In the genomic region with DNA sequence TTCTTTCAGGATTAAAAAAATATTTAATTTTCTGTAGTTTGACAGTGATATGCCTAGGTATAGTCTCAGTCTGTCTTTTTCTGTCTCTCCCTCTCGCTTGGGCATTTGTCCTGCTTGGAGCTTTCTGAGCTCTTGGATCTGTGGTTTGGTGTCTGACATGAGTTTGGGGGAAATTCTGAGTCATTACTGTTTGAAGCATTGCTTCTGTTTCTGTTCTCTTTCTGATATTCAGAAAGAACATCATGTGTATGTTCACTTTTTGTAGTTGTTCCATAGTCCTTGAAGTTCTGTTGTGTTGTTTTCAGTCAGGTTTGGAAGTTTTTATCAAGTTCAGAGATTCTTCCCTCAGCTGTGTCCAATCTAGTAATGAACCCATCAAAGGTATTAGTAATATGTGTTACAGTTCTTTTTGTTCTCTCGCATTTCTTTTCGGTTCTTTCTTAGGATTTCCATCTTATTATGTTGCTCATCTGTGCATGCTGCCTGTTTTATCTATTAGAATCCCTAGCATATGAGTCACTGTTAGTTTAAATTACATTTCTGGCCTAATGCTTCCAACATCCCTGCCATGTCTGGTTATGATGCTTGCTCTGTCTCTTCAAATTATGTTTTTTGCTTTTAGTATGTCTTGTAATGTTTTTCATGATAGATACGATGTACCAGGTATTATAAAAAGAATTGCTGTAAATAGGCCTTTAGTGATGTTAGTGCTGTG, we compare ENCODE assay signal across 1 cellular context.
TF ChIP-seq lines count a peak whose summit lies in the region.

No MANE protein-coding gene starts in this region.

TF ChIP-seq in HepG2, 621 proteins besides CTCF, POLR2A, EP300 and RAD21:
- no peak for TF ChIP-seq HIC2 (CRISPR knock-in tag; IDR thresholded peaks at IDR 0.05; ENCODE audit: low read depth)
- TF ChIP-seq ATRX (CRISPR knock-in tag; IDR thresholded peaks at IDR 0.05; ENCODE audit: borderline replicate concordance) = no peak
- no peak for TF ChIP-seq ZNF468 (CRISPR knock-in tag; IDR thresholded peaks at IDR 0.05)
- no peak for TF ChIP-seq ZNF251 (CRISPR knock-in tag; IDR thresholded peaks at IDR 0.05)
- no peak for TF ChIP-seq SRSF1 (optimal IDR thresholded peaks at IDR 0.05; ENCODE audit: low read depth, low read length)
- no peak for TF ChIP-seq EED (CRISPR knock-in tag; IDR thresholded peaks at IDR 0.05)
- TF ChIP-seq, protein P1, sequence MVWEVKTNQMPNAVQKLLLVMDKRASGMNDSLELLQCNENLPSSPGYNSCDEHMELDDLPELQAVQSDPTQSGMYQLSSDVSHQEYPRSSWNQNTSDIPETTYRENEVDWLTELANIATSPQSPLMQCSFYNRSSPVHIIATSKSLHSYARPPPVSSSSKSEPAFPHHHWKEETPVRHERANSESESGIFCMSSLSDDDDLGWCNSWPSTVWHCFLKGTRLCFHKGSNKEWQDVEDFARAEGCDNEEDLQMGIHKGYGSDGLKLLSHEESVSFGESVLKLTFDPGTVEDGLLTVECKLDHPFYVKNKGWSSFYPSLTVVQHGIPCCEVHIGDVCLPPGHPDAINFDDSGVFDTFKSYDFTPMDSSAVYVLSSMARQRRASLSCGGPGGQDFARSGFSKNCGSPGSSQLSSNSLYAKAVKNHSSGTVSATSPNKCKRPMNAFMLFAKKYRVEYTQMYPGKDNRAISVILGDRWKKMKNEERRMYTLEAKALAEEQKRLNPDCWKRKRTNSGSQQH (CRISPR knock-in tag; IDR thresholded peaks at IDR 0.05; ENCODE audit: low read depth) = no peak
